ENCODE assay signal across 8 cellular contexts in the genomic region with DNA sequence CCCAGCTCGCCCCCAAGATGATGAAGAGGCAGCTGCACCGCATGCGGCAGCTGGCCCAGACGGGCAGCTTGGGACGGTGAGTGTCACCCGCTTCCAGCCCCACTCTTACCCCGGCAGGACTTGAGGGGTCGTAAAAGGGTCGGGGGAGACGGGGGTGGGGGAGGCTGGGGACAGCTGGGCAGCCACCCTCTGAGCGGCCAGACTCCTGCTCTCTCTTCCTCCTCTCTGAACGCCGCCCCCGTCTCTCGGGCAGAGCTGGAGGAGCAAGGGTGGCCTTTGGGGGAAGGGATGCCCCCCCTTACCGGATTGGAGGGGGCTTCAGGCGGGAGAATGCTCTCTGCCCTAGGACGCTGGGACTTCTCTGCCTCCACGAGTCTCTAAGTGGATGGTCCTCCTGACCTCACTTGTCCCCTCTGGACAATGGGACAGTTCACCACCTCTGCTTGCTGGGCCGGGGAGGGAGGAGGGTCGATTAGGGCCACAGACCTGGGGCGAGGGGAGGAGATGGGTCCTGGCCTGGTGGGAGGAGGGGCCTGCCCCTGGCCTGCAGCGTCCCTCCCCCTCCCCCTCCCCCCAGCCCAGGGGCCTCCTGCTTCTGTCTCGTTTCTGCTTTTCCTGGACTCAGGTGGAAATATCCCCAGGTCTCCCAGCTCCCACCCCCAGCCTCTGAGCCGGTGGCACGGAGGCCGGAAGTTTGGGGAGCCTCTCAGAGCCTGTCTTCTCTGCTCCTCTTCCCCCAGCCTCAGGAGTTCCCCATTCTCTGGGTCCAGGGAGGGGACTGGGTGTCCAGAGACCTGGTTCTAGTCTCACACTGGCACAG. TPM values are rescaled to one million over a fixed set of nuclear protein-coding genes. Genes with fewer than 3 reads are reported as not detected.
A peak's percentile ranks its signal among the peaks of the same experiment; 100 is the strongest.
DNase-seq lines count a peak whose midpoint lies in the region; ATAC-seq, FAIRE-seq and TF ChIP-seq lines count a peak whose summit lies in the region.

No MANE protein-coding gene starts in this region.

- TF ChIP-seq POLR2A in H54 (IDR thresholded peaks at IDR 0.05; ENCODE audit: low read depth, low read length), result no peak

- POLR2A ChIA-PET in A673 (lab: Charles Lee; ENCODE audit: low non-redundant PET) (no interaction called here), HEK293 (lab: Yijun Ruan, JAX) (interaction anchor here (0.6 to 11.0 kb wide), 7 partner anchors 9 to 944 kb away, joined by 3 to 80 read pairs (median 3); a partner anchor contains a TSS)

- H3K36me3 ChIP-seq in A673 (ENCODE audit: insufficient read depth, low read length, poor library complexity, severe bottlenecking) (no peaks in the 10 kb centered on the region), HEK293 (ENCODE audit: control insufficient read depth in 2 of 2, insufficient read depth in 1 of 2, low read length in 2 of 2) (peaks cover 0 to 40% of the 10 kb centered on the region in 2 experiments; a peak in 1 of 3 replicates), iPS-15b (ENCODE audit: control insufficient read depth, insufficient read depth, low read length) (peaks cover 18% of the 10 kb centered on the region)

- no peaks in the 10 kb centered on the region for H3K27me3 ChIP-seq in A673 (replicated peaks; ENCODE audit: insufficient read depth, low read depth, low read length, poor library complexity)
- no peaks in the 10 kb centered on the region for H3K27me3 ChIP-seq in iPS-15b (ENCODE audit: control insufficient read depth, insufficient read depth, low read length)

- peak overlapping the region; percentile 92 for H3K27ac Mint-ChIP-seq in stimulated activated memory B cell treated with anti-CD40 and anti-IgM and Interleukin-4, amounts not matched to agents 10 μg/mL and 1 μg/mL and 100 μg/mL, for 72 hours

- H3K4me1 ChIP-seq in A673 (ENCODE audit: insufficient read depth, low read length, poor library complexity, severe bottlenecking) (peaks cover 15% of the 10 kb centered on the region), HEK293 (ENCODE audit: control insufficient read depth, insufficient read depth, low read length) (peaks cover 8% of the 10 kb centered on the region; the same call in 1 of the 2 replicates), iPS-15b (ENCODE audit: control insufficient read depth, insufficient read depth, low read length) (peaks cover 11% of the 10 kb centered on the region)

- peak overlapping the region; percentile 70 for H3K9ac ChIP-seq in iPS-15b (ENCODE audit: low read depth, low read length)

- no peak for FAIRE-seq in H54 (lab: Jason Lieb, UNC)

- H3K4me3 ChIP-seq in A673 (ENCODE audit: low read depth, low read length, poor library complexity, severe bottlenecking) (peak overlapping the region; percentile 59), HEK293 (ENCODE audit: low read depth, low read length) (peak overlapping the region; percentile 58), iPS-15b (ENCODE audit: low read depth, low read length) (peak overlapping the region; percentile 88)

- peak overlapping the region; percentile 94 for H3K4me3 Mint-ChIP-seq in activated T-cell treated with anti-CD3 and anti-CD28 coated beads, Interleukin-2, amount 50 U/mL, for 4 hours
- H3K4me3 Mint-ChIP-seq in stimulated activated memory B cell treated with anti-CD40 and anti-IgM and Interleukin-4, amounts not matched to agents 10 μg/mL and 1 μg/mL and 100 μg/mL, for 72 hours, result peak overlapping the region; percentile 93

- H3K36me3 Mint-ChIP-seq in activated T-cell treated with anti-CD3 and anti-CD28 coated beads, Interleukin-2, amount 50 U/mL, for 4 hours (ENCODE audit: insufficient read depth), result peaks cover 7% of the 10 kb centered on the region
- peaks cover 18% of the 10 kb centered on the region for H3K36me3 Mint-ChIP-seq in stimulated activated memory B cell treated with anti-CD40 and anti-IgM and Interleukin-4, amounts not matched to agents 10 μg/mL and 1 μg/mL and 100 μg/mL, for 72 hours

- no peaks in the 10 kb centered on the region for H3K27me3 Mint-ChIP-seq in activated T-cell treated with anti-CD3 and anti-CD28 coated beads, Interleukin-2, amount 50 U/mL, for 4 hours (ENCODE audit: low read depth)
- H3K27me3 Mint-ChIP-seq in stimulated activated memory B cell treated with anti-CD40 and anti-IgM and Interleukin-4, amounts not matched to agents 10 μg/mL and 1 μg/mL and 100 μg/mL, for 72 hours, result no peaks in the 10 kb centered on the region

- no peaks in the 10 kb centered on the region for H3K9me3 Mint-ChIP-seq in activated T-cell treated with anti-CD3 and anti-CD28 coated beads, Interleukin-2, amount 50 U/mL, for 4 hours
- H3K9me3 Mint-ChIP-seq in stimulated activated memory B cell treated with anti-CD40 and anti-IgM and Interleukin-4, amounts not matched to agents 10 μg/mL and 1 μg/mL and 100 μg/mL, for 72 hours, result no peaks in the 10 kb centered on the region

- TF ChIP-seq CTCF in A673 (conservative IDR thresholded peaks at IDR 0.05; ENCODE audit: low read depth, low read length) (no peak), HEK293 (tag by site-specific recombination; IDR thresholded peaks at IDR 0.05) (no peak)

- no TSS peak for BruUV-seq in A673 (replicated peaks; lab: Mats Ljungman, UMichigan)

- peak overlapping the region; percentile 42 for H3K27ac ChIP-seq in A673 (ENCODE audit: low read depth, low read length, poor library complexity, severe bottlenecking)
- peak overlapping the region; percentile 52; the same call in 1 of the 2 replicates for H3K27ac ChIP-seq in HEK293 (ENCODE audit: extremely low read depth, low read depth, low read length)

- DNase-seq in A673 (ENCODE audit: low spot score) (no peak), posterior cingulate gyrus (no peak), H54 (ENCODE audit: insufficient read length, low spot score) (no peak)
- DNase-seq in activated T-cell treated with anti-CD3 and anti-CD28 coated beads, Interleukin-2, amount 50 U/mL, for 4 hours, result no peak

- ATAC-seq in activated T-cell treated with anti-CD3 and anti-CD28 coated beads, Interleukin-2, amount 50 U/mL, for 4 hours, result peak; percentile 11 to 13
- ATAC-seq in stimulated activated memory B cell treated with anti-CD40 and anti-IgM and Interleukin-4, amounts not matched to agents 10 μg/mL and 1 μg/mL and 100 μg/mL, for 72 hours, result peak; percentile 21
- ATAC-seq in HG03354 (IDR thresholded peaks at IDR 0.05; ENCODE audit: poor library complexity, severe bottlenecking, unreplicated experiment), result no peak

- H3K9me3 ChIP-seq in A673 (ENCODE audit: low read depth, low read length, poor library complexity, severe bottlenecking) (no peaks in the 10 kb centered on the region), HEK293 (ENCODE audit: control insufficient read depth, insufficient read depth, low read depth, low read length) (no peaks in the 10 kb centered on the region), iPS-15b (ENCODE audit: control insufficient read depth, insufficient read depth, low read length) (no peaks in the 10 kb centered on the region)

- H3K4me1 Mint-ChIP-seq in activated T-cell treated with anti-CD3 and anti-CD28 coated beads, Interleukin-2, amount 50 U/mL, for 4 hours (ENCODE audit: low read depth), result peaks cover 69% of the 10 kb centered on the region
- peaks cover 83% of the 10 kb centered on the region for H3K4me1 Mint-ChIP-seq in stimulated activated memory B cell treated with anti-CD40 and anti-IgM and Interleukin-4, amounts not matched to agents 10 μg/mL and 1 μg/mL and 100 μg/mL, for 72 hours

- intact Hi-C loops in A673 (cut with micrococcal nuclease; ENCODE audit: unreplicated experiment), result loop anchor here (5.0 kb wide), 1 partner anchor 42 kb away; no protein-coding TSS in a partner anchor
- intact Hi-C loops in posterior cingulate gyrus (cut with DNase I), result loop anchor here (5.0 to 10.0 kb wide), 2 partner anchors 47 to 95 kb away; a partner anchor contains a TSS

- CTCF ChIA-PET in A673 (lab: Charles Lee) (no interaction called here), HEK293 (lab: Yijun Ruan, JAX) (interaction anchor here (0.7 to 17.0 kb wide), 8 partner anchors 9 to 1126 kb away, joined by 3 to 353 read pairs (median 5); a partner anchor contains a TSS)

TF ChIP-seq in HEK293, 187 proteins besides CTCF, POLR2A, EP300 and RAD21 (continues in another document):
- TF ChIP-seq, protein P1, sequence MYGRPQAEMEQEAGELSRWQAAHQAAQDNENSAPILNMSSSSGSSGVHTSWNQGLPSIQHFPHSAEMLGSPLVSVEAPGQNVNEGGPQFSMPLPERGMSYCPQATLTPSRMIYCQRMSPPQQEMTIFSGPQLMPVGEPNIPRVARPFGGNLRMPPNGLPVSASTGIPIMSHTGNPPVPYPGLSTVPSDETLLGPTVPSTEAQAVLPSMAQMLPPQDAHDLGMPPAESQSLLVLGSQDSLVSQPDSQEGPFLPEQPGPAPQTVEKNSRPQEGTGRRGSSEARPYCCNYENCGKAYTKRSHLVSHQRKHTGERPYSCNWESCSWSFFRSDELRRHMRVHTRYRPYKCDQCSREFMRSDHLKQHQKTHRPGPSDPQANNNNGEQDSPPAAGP (tag by site-specific recombination; IDR thresholded peaks at IDR 0.05), result no peak
- TF ChIP-seq ZEB2 (tag by site-specific recombination; IDR thresholded peaks at IDR 0.05), result no peak

RNA-seq across cellular contexts. Expression of a gene that starts 0.5 kb away (rescaled TPM):
- total RNA-seq in A673 (2021), result 12.9 and 22.7 TPM in 2 replicates
- 10 to 100 TPM; 51.1 to 54.3 (median 52.5) TPM for total RNA-seq in activated T-cell treated with anti-CD3 and anti-CD28 coated beads, Interleukin-2, amount 50 U/mL, for 4 hours

RNA-seq across cellular contexts. Expression of a gene that starts 18.5 kb away (rescaled TPM):
- total RNA-seq in A673 (2021), result 57.3 and 63.5 TPM in 2 replicates
- total RNA-seq in activated T-cell treated with anti-CD3 and anti-CD28 coated beads, Interleukin-2, amount 50 U/mL, for 4 hours, result 10 to 100 TPM; 39.0 to 50.2 (median 43.7) TPM

RNA-seq across cellular contexts. Expression of a gene that starts 31.3 kb away (rescaled TPM):
- 74.6 and 79.4 TPM in 2 replicates for total RNA-seq in A673 (2021)
- total RNA-seq in activated T-cell treated with anti-CD3 and anti-CD28 coated beads, Interleukin-2, amount 50 U/mL, for 4 hours, result 10 to 100 TPM; 73.3 to 79.5 (median 77.3) TPM

RNA-seq across cellular contexts. Expression of a gene that starts 35.5 kb away (rescaled TPM):
- 269 and 322 TPM in 2 replicates for total RNA-seq in A673 (2021)
- total RNA-seq in activated T-cell treated with anti-CD3 and anti-CD28 coated beads, Interleukin-2, amount 50 U/mL, for 4 hours, result 10 to 100 TPM; 23.5 to 39.5 (median 24.9) TPM

RNA-seq across cellular contexts. Expression of a gene that starts 46.2 kb away (rescaled TPM):
- 51.9 and 52.9 TPM in 2 replicates for total RNA-seq in A673 (2021)
- 10 to 100 TPM; 58.7 to 66.4 (median 65.2) TPM for total RNA-seq in activated T-cell treated with anti-CD3 and anti-CD28 coated beads, Interleukin-2, amount 50 U/mL, for 4 hours
